In the genomic region with DNA sequence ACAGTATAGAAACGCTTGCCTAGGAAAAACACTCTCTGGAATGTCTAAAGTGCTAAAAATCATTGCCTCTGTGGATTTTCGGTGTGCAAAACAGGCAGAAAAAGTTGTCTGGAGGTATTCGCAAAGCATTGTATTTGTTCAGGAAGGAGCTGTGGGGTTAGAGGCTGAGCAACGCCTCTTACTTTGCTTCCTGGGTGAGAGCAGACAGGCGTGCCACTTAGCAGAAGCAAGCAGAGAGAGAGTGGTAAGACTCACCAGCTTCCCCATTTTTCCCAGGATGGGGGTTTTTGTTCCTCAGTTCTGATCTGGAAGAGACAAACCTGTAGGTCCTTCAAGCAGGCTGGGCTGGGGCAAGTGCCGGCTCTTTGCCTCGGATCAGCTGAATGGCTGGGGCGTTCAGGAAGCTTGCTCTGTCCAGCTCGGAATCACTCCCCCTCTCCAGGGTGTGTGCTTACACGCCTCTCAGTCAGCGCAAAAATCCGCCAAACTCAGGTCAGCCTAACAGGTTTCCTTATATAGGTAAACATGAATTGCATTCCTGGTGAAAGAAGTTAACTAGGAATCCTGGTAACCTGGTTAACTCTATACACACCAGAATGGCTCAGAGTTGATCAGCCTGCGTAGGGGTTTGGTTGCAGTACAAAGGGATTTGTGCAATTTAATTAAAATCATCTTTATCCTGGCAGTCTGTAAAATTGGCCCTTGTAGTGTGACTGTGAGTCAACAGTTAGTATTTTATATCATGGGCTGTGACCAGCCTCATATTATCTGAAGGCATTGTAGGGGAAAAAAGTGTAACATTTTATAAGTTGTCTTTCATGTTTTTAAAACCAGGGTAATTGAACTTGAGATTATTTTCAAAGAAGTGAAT, we compare ENCODE assay signal across 10 cellular contexts.
DNase-seq lines count a peak whose midpoint lies in the region; ATAC-seq, FAIRE-seq and TF ChIP-seq lines count a peak whose summit lies in the region.
"Had no signal": no experiment of that assay in that cellular context is flagged by ENCODE, and none has a peak within 500 bp of the region (broad histone marks: within the 10 kb centered on the region; RNA-seq: fewer than 3 reads in every experiment).

No MANE protein-coding gene starts in this region.

- POLR2A ChIA-PET in HepG2 (lab: Yijun Ruan, JAX): no interaction called here

- no peak overlapping the region for H3K9ac ChIP-seq in HepG2 (ENCODE audit: insufficient read depth, low read depth, low read length)

- TF ChIP-seq POLR2A in HepG2 (IDR thresholded peaks at IDR 0.05; ENCODE audit: insufficient read depth in 1 of 2, low read depth in 2 of 2, low read length in 2 of 2): no peak
- TF ChIP-seq POLR2A in H54 (IDR thresholded peaks at IDR 0.05; ENCODE audit: low read depth, low read length): no peak

- no TSS peak for BruUV-seq in HepG2 (replicated peaks; lab: Mats Ljungman, UMichigan)

- peak; percentile 49 for DNase-seq in NCI-H1092 treated with DMSO at 0.1 percent for 48 hours (lab: John Stamatoyannopoulos, UW)
- DNase-seq in NCI-H1092 (lab: John Stamatoyannopoulos, UW): no peak
- peak; percentile 57 for DNase-seq in ecto neural progenitor cell (ENCODE audit: low spot score)
- DNase-seq in HepG2 (ENCODE audit: low spot score): peak; percentile 10
- no peak for DNase-seq in H54 (ENCODE audit: insufficient read length, low spot score)
- no peak for DNase-seq in KBM-7
- DNase-seq: NCI-H446 had no signal

- H3K36me3 ChIP-seq in HepG2 (replicated peaks in 1 of 2; ENCODE audit: control insufficient read depth in 1 of 2, insufficient read depth in 2 of 2, low read length in 2 of 2) (no peaks in the 10 kb centered on the region), urinary bladder (ENCODE audit: insufficient read depth) (no peaks in the 10 kb centered on the region)

- CTCF ChIA-PET in HepG2 (lab: Yijun Ruan, JAX; ENCODE audit: low intra/inter-chr PET ratio, low total read pairs): no interaction called here

- H3K79me2 ChIP-seq in HepG2 (ENCODE audit: insufficient read depth, low read length): no peaks in the 10 kb centered on the region

- no peak for TF ChIP-seq RAD21 in HepG2 (CRISPR knock-in tag; IDR thresholded peaks at IDR 0.05)

- H3K27ac ChIP-seq in HepG2 (ENCODE audit: extremely low read length, insufficient read depth, low read length) (no peak overlapping the region), urinary bladder (ENCODE audit: low read depth) (no peak overlapping the region)

- no peaks in the 10 kb centered on the region for H3K4me1 ChIP-seq in HepG2 (ENCODE audit: insufficient read depth, low read length)
- no peaks in the 10 kb centered on the region for H3K4me1 ChIP-seq in urinary bladder (ENCODE audit: insufficient read depth)

- TF ChIP-seq EP300 in HepG2 (IDR thresholded peaks at IDR 0.05; ENCODE audit: low read depth in 2 of 2, low read length in 2 of 2) (no peak), HepG2 (CRISPR knock-in tag; IDR thresholded peaks at IDR 0.05; ENCODE audit: borderline replicate concordance) (no peak)

- TF ChIP-seq CTCF in HepG2 (CRISPR knock-in tag; IDR thresholded peaks at IDR 0.05): no peak

- WGBS in HepG2 (ENCODE audit: low lambda C conversion rate): 70% methylated on average over 6 of the region's 13 CpGs
- 33% methylated on average over 13 of the region's 13 CpGs for WGBS in urinary bladder

- in situ Hi-C loops in HepG2 (cut with HindIII; ENCODE audit: extremely low pct_ligation_motif_present, low pct_unique_long_range_greater_than_20kb) (no loop called here), KBM-7 (cut with MboI; ENCODE audit: low pct_unique_long_range_greater_than_20kb, low sequenced_read_pairs) (no loop called here)

- H3K27me3 ChIP-seq in HepG2 (ENCODE audit: control insufficient read depth in 1 of 2, insufficient read depth in 2 of 2, low read length in 2 of 2): no peaks in the 10 kb centered on the region

- peak overlapping the region; percentile 39 for H3K4me2 ChIP-seq in HepG2 (ENCODE audit: low read depth, low read length)

- no peaks in the 10 kb centered on the region for H3K9me3 ChIP-seq in HepG2 (ENCODE audit: low read length)

- H3K4me3 ChIP-seq in HepG2 (replicated peaks in 1 of 3; ENCODE audit: insufficient read depth in 1 of 3, low read depth in 2 of 3, low read length in 3 of 3) (no peak overlapping the region), urinary bladder (ENCODE audit: low read depth, low read length) (peak overlapping the region; percentile 9)

- intact Hi-C loops in HepG2 (cut with micrococcal nuclease; ENCODE audit: unreplicated experiment): no loop called here

- FAIRE-seq in HepG2 (lab: Jason Lieb, UNC) (peak; percentile 18), H54 (lab: Jason Lieb, UNC) (no peak)
- FAIRE-seq: A204.1 had no signal

- peak; percentile 67 for ATAC-seq in HepG2
- ATAC-seq in activated CD4-positive, CD25-positive, alpha-beta regulatory T cell treated with anti-CD3 and anti-CD28 coated beads, Interleukin-2, amount 50 U/mL, for 24 hours: no peak

- no peaks in the 10 kb centered on the region for H4K20me1 ChIP-seq in HepG2 (ENCODE audit: insufficient read depth, low read length)

- H2AFZ ChIP-seq in HepG2 (ENCODE audit: low read length): peak overlapping the region; percentile 54

TF ChIP-seq in HepG2, 621 proteins besides CTCF, POLR2A, EP300 and RAD21:
- no peak for TF ChIP-seq ZC3H4 (CRISPR knock-in tag; IDR thresholded peaks at IDR 0.05; ENCODE audit: borderline replicate concordance)
- TF ChIP-seq, protein P1, sequence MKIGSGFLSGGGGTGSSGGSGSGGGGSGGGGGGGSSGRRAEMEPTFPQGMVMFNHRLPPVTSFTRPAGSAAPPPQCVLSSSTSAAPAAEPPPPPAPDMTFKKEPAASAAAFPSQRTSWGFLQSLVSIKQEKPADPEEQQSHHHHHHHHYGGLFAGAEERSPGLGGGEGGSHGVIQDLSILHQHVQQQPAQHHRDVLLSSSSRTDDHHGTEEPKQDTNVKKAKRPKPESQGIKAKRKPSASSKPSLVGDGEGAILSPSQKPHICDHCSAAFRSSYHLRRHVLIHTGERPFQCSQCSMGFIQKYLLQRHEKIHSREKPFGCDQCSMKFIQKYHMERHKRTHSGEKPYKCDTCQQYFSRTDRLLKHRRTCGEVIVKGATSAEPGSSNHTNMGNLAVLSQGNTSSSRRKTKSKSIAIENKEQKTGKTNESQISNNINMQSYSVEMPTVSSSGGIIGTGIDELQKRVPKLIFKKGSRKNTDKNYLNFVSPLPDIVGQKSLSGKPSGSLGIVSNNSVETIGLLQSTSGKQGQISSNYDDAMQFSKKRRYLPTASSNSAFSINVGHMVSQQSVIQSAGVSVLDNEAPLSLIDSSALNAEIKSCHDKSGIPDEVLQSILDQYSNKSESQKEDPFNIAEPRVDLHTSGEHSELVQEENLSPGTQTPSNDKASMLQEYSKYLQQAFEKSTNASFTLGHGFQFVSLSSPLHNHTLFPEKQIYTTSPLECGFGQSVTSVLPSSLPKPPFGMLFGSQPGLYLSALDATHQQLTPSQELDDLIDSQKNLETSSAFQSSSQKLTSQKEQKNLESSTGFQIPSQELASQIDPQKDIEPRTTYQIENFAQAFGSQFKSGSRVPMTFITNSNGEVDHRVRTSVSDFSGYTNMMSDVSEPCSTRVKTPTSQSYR (CRISPR knock-in tag; IDR thresholded peaks at IDR 0.05; ENCODE audit: borderline replicate concordance): no peak
- no peak for TF ChIP-seq CBFB (CRISPR knock-in tag; IDR thresholded peaks at IDR 0.05)
- TF ChIP-seq GABPA (IDR thresholded peaks at IDR 0.05; ENCODE audit: low read depth, low read length): no peak
- no peak for TF ChIP-seq GABPA (CRISPR knock-in tag; IDR thresholded peaks at IDR 0.05; ENCODE audit: low read depth)
- TF ChIP-seq, protein P2, sequence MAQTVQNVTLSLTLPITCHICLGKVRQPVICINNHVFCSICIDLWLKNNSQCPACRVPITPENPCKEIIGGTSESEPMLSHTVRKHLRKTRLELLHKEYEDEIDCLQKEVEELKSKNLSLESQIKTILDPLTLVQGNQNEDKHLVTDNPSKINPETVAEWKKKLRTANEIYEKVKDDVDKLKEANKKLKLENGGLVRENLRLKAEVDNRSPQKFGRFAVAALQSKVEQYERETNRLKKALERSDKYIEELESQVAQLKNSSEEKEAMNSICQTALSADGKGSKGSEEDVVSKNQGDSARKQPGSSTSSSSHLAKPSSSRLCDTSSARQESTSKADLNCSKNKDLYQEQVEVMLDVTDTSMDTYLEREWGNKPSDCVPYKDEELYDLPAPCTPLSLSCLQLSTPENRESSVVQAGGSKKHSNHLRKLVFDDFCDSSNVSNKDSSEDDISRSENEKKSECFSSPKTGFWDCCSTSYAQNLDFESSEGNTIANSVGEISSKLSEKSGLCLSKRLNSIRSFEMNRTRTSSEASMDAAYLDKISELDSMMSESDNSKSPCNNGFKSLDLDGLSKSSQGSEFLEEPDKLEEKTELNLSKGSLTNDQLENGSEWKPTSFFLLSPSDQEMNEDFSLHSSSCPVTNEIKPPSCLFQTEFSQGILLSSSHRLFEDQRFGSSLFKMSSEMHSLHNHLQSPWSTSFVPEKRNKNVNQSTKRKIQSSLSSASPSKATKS (CRISPR knock-in tag; IDR thresholded peaks at IDR 0.05): no peak
- no peak for TF ChIP-seq PHF8 (CRISPR knock-in tag; IDR thresholded peaks at IDR 0.05)
- no peak for TF ChIP-seq NCOA5 (CRISPR knock-in tag; IDR thresholded peaks at IDR 0.05)
- TF ChIP-seq ZMYM3 (CRISPR knock-in tag; IDR thresholded peaks at IDR 0.05): no peak
- no peak for TF ChIP-seq RBM22 (optimal IDR thresholded peaks at IDR 0.05; ENCODE audit: low read length)
- TF ChIP-seq ATAD3A (CRISPR knock-in tag; IDR thresholded peaks at IDR 0.05): no peak

Comparison
In these comparisons a context has a peak if more than half of its experiments do, and no peak if none do; other contexts are left out.
1. DNase-seq: peak in NCI-H1092 treated with DMSO at 0.1 percent for 48 hours (single experiment), ecto neural progenitor cell (single experiment) and HepG2 (single experiment); none in NCI-H1092 (single experiment), H54 (single experiment) and KBM-7 (single experiment).